ENCODE assay signal across 1 cellular context in genomic region chr12:120692524-120693033, GRCh38.
TF ChIP-seq lines count a peak whose summit lies in the region.

No MANE protein-coding gene starts in this region.

TF ChIP-seq in HepG2, 621 proteins besides CTCF, POLR2A, EP300 and RAD21 (continued from another document):
- TF ChIP-seq ZGPAT (CRISPR knock-in tag; IDR thresholded peaks at IDR 0.05) (peak; percentile 24; the same call in 1 of the 2 replicates), CHD4 (IDR thresholded peaks at IDR 0.05; ENCODE audit: borderline replicate concordance, low read length) (no peak), NCOA2 (CRISPR knock-in tag; IDR thresholded peaks at IDR 0.05) (peak; percentile 77; the same call in 1 of the 2 replicates), ZNF317 (CRISPR knock-in tag; IDR thresholded peaks at IDR 0.05) (peak; percentile 78; the same call in 1 of the 2 replicates)
- TF ChIP-seq, protein P1, sequence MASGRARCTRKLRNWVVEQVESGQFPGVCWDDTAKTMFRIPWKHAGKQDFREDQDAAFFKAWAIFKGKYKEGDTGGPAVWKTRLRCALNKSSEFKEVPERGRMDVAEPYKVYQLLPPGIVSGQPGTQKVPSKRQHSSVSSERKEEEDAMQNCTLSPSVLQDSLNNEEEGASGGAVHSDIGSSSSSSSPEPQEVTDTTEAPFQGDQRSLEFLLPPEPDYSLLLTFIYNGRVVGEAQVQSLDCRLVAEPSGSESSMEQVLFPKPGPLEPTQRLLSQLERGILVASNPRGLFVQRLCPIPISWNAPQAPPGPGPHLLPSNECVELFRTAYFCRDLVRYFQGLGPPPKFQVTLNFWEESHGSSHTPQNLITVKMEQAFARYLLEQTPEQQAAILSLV (CRISPR knock-in tag; IDR thresholded peaks at IDR 0.05; ENCODE audit: borderline replicate concordance), result no peak
